22 cellular contexts compared by ENCODE assay signal in the genomic region with DNA sequence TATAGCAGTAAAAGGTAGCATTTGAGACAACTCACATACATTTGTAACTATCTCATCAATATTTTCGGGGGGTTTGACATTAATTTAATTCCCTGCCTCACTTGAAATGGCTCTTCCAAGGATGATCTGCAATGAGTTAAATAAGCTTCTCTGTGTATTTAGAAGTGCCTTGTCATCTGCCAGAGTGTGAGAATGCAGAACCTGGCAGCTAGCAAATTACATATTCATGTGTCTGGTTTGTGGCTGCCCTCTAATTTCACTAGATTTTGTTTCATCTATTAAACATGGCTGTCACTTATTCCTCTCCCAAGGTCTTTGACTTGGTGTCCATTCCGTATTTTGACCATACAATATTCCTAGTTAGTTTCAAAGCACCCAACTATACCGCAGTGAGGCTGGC.
A peak's percentile ranks its signal among the peaks of the same experiment; 100 is the strongest.
DNase-seq lines count a peak whose midpoint lies in the region; ATAC-seq, FAIRE-seq and TF ChIP-seq lines count a peak whose summit lies in the region.
"Had no signal": no experiment of that assay in that cellular context is flagged by ENCODE, and none has a peak within 500 bp of the region (broad histone marks: within the 10 kb centered on the region; RNA-seq: fewer than 3 reads in every experiment).

No MANE protein-coding gene starts in this region.

- BruUV-seq in K562 (replicated peaks; lab: Mats Ljungman, UMichigan): no TSS peak

- H3K4me1 ChIP-seq in K562 (replicated peaks in 1 of 2; ENCODE audit: control insufficient read depth in 2 of 2, insufficient read depth in 2 of 2, low read length in 2 of 2): no peaks in the 10 kb centered on the region

- TF ChIP-seq CTCF in K562 (IDR thresholded peaks at IDR 0.05 in 2 of 3, conservative IDR thresholded peaks at IDR 0.05 in 1 of 3; ENCODE audit: insufficient read depth in 2 of 3, low read depth in 1 of 3, low read length in 3 of 3): no peak
- TF ChIP-seq CTCF in neural cell (IDR thresholded peaks at IDR 0.05; ENCODE audit: poor library complexity, severe bottlenecking): no peak
- no peak for TF ChIP-seq CTCF in activated CD8-positive, alpha-beta T cell treated with anti-CD3 and anti-CD28 coated beads for 36 hours (IDR thresholded peaks at IDR 0.05)

- H3K9me2 ChIP-seq in neural cell (ENCODE audit: insufficient read depth, low read length): no peaks in the 10 kb centered on the region

- TF ChIP-seq EP300 in K562 (IDR thresholded peaks at IDR 0.05; ENCODE audit: low read length) (no peak), neural cell (conservative IDR thresholded peaks at IDR 0.05; ENCODE audit: poor library complexity, severe bottlenecking) (peak; percentile 6)

- H3K9me3 ChIP-seq in K562 (replicated peaks; ENCODE audit: control insufficient read depth, insufficient read depth, low read depth, low read length) (no peaks in the 10 kb centered on the region), neural cell (ENCODE audit: low read length) (no peaks in the 10 kb centered on the region)
- H3K9me3 ChIP-seq: BE2C, SJSA1 had no signal

- no peaks in the 10 kb centered on the region for H3K36me3 Mint-ChIP-seq in activated CD8-positive, alpha-beta T cell treated with anti-CD3 and anti-CD28 coated beads for 36 hours (ENCODE audit: low read depth)

- no peaks in the 10 kb centered on the region for H3K9me3 Mint-ChIP-seq in activated CD8-positive, alpha-beta T cell treated with anti-CD3 and anti-CD28 coated beads for 36 hours
- H3K9me3 Mint-ChIP-seq: T-helper 1 cell treated with Interleukin-12 subunit alpha and Interleukin-12 subunit beta and Interleukin-4 antibody, amounts not matched to agents 30 μg/mL and 1 μg/mL, for 36 hours had no signal

- H3K27ac Mint-ChIP-seq in activated CD8-positive, alpha-beta T cell treated with anti-CD3 and anti-CD28 coated beads for 36 hours: no peak overlapping the region
- H3K27ac Mint-ChIP-seq: T-helper 1 cell treated with Interleukin-12 subunit alpha and Interleukin-12 subunit beta and Interleukin-4 antibody, amounts not matched to agents 30 μg/mL and 1 μg/mL, for 36 hours had no signal

- ATAC-seq in GM19452 (IDR thresholded peaks at IDR 0.05; ENCODE audit: unreplicated experiment) (peak; percentile 6), K562 (no peak), GM18498 (IDR thresholded peaks at IDR 0.05; ENCODE audit: unreplicated experiment) (no peak)
- no peak for ATAC-seq in activated CD8-positive, alpha-beta T cell treated with anti-CD3 and anti-CD28 coated beads for 36 hours
- ATAC-seq: Right ventricle myocardium inferior had no signal

- intact Hi-C loops in K562 (cut with micrococcal nuclease): no loop called here
- intact Hi-C loops in activated CD8-positive, alpha-beta T cell treated with anti-CD3 and anti-CD28 coated beads for 36 hours (cut with micrococcal nuclease): no loop called here

- H3K27me3 Mint-ChIP-seq in activated CD8-positive, alpha-beta T cell treated with anti-CD3 and anti-CD28 coated beads for 36 hours: peaks cover 5% of the 10 kb centered on the region

- no peak for TF ChIP-seq RAD21 in K562 (CRISPR knock-in tag; conservative IDR thresholded peaks at IDR 0.05 in 1 of 2, IDR thresholded peaks at IDR 0.05 in 1 of 2)
- TF ChIP-seq RAD21 in neural cell (conservative IDR thresholded peaks at IDR 0.05): no peak

- H3K9ac ChIP-seq in K562 (ENCODE audit: insufficient read depth in 1 of 2, low read depth in 2 of 2, low read length in 2 of 2) (no peak overlapping the region), neural cell (ENCODE audit: low read length) (peak overlapping the region; percentile 24)

- H3K9me1 ChIP-seq in K562 (ENCODE audit: control insufficient read depth, insufficient read depth, low read length): no peaks in the 10 kb centered on the region

- in situ Hi-C loops in K562 (cut with MboI): no loop called here

- H4K20me1 ChIP-seq in K562 (replicated peaks; ENCODE audit: control insufficient read depth, insufficient read depth, low read length): no peaks in the 10 kb centered on the region
- no peaks in the 10 kb centered on the region for H4K20me1 ChIP-seq in neural cell (ENCODE audit: insufficient read depth)

- POLR2A ChIA-PET in K562 (lab: Yijun Ruan, JAX): no interaction called here
- POLR2A ChIA-PET in activated CD8-positive, alpha-beta T cell treated with anti-CD3 and anti-CD28 coated beads for 36 hours (lab: Charles Lee): no interaction called here

- H3K27ac ChIP-seq in K562 (ENCODE audit: extremely low read depth, low read depth, low read length) (no peak overlapping the region), neural cell (ENCODE audit: low read length) (peak overlapping the region; percentile 65)
- H3K27ac ChIP-seq: SJSA1 had no signal

- H3K4me3 ChIP-seq in K562: no peak overlapping the region
- H3K4me3 ChIP-seq in neural cell (ENCODE audit: low read length): peak overlapping the region; percentile 45
- H3K4me3 ChIP-seq: SJSA1 had no signal

- DNase-seq in NCI-H2227 (lab: John Stamatoyannopoulos, UW; ENCODE audit: unreplicated experiment) (peak; percentile 48), K562 (ENCODE audit: extremely low read depth in 1 of 4, low spot score in 3 of 4) (no peak), HT-29 (ENCODE audit: low spot score) (no peak), NCI-H774 (lab: John Stamatoyannopoulos, UW) (no peak)
- no peak for DNase-seq in activated CD8-positive, alpha-beta T cell treated with anti-CD3 and anti-CD28 coated beads for 36 hours
- DNase-seq: BE2C, DND-41, GOT3, HCEC 1CT, MM.1S, NCI-H1048, NCI-H1417 treated with DMSO at 0.1 percent for 48 hours, NCI-H187, NCI-H510A, NCI-H748 treated with DMSO at 0.1 percent for 48 hours had no signal

- H3K36me3 ChIP-seq in K562 (ENCODE audit: control insufficient read depth, insufficient read depth, low read length) (no peaks in the 10 kb centered on the region), neural cell (ENCODE audit: insufficient read depth, low read length) (no peaks in the 10 kb centered on the region)
- H3K36me3 ChIP-seq: BE2C, SJSA1 had no signal

- CTCF ChIA-PET in K562 (lab: Yijun Ruan, JAX; ENCODE audit: low intra/inter-chr PET ratio): no interaction called here
- CTCF ChIA-PET in activated CD8-positive, alpha-beta T cell treated with anti-CD3 and anti-CD28 coated beads for 36 hours (lab: Charles Lee): no interaction called here

- H3F3A ChIP-seq in neural cell (ENCODE audit: insufficient read depth, low read length, poor library complexity, severe bottlenecking): no peaks in the 10 kb centered on the region

- H2AFZ ChIP-seq in K562 (ENCODE audit: low read depth, low read length): no peak overlapping the region
- no peak overlapping the region for H2AFZ ChIP-seq in neural cell (ENCODE audit: low read depth, low read length)

- no peak for FAIRE-seq in K562 (lab: Jason Lieb, UNC)
- FAIRE-seq: GM12892 had no signal

- H3K27me3 ChIP-seq in K562 (ENCODE audit: control insufficient read depth in 2 of 2, insufficient read depth in 2 of 2, low read length in 2 of 2): no peaks in the 10 kb centered on the region
- H3K27me3 ChIP-seq in neural cell (ENCODE audit: insufficient read depth, low read depth, low read length): no peaks in the 10 kb centered on the region
- H3K27me3 ChIP-seq: BE2C, SJSA1 had no signal

- no peak overlapping the region for H3K4me3 Mint-ChIP-seq in activated CD8-positive, alpha-beta T cell treated with anti-CD3 and anti-CD28 coated beads for 36 hours
- H3K4me3 Mint-ChIP-seq: T-helper 1 cell treated with Interleukin-12 subunit alpha and Interleukin-12 subunit beta and Interleukin-4 antibody, amounts not matched to agents 30 μg/mL and 1 μg/mL, for 36 hours had no signal

- TF ChIP-seq POLR2A in K562 (conservative IDR thresholded peaks at IDR 0.05): no peak

- H3K4me2 ChIP-seq in K562 (ENCODE audit: insufficient read depth, low read length): no peak overlapping the region
- peak overlapping the region; percentile 51 for H3K4me2 ChIP-seq in neural cell (ENCODE audit: low read length)

- no peaks in the 10 kb centered on the region for H3K79me2 ChIP-seq in K562 (ENCODE audit: control insufficient read depth, insufficient read depth, low read length)
- no peaks in the 10 kb centered on the region for H3K79me2 ChIP-seq in neural cell (replicated peaks; ENCODE audit: insufficient read depth, low read length)

- WGBS in K562 (ENCODE audit: insufficient coverage, low coverage, missing lambda C conversion rate): 56% methylated on average over 3 of the region's 3 CpGs

- no peaks in the 10 kb centered on the region for H3K4me1 Mint-ChIP-seq in activated CD8-positive, alpha-beta T cell treated with anti-CD3 and anti-CD28 coated beads for 36 hours (ENCODE audit: low read depth)

TF ChIP-seq in K562, 482 proteins besides CTCF, POLR2A, EP300 and RAD21 (continues in another document):
- TF ChIP-seq, protein P1, sequence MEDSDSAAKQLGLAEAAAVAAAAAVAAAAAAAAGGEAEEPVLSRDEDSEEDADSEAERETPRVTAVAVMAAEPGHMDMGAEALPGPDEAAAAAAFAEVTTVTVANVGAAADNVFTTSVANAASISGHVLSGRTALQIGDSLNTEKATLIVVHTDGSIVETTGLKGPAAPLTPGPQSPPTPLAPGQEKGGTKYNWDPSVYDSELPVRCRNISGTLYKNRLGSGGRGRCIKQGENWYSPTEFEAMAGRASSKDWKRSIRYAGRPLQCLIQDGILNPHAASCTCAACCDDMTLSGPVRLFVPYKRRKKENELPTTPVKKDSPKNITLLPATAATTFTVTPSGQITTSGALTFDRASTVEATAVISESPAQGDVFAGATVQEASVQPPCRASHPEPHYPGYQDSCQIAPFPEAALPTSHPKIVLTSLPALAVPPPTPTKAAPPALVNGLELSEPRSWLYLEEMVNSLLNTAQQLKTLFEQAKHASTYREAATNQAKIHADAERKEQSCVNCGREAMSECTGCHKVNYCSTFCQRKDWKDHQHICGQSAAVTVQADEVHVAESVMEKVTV (CRISPR knock-in tag; IDR thresholded peaks at IDR 0.05): no peak
- TF ChIP-seq KAT7 (CRISPR knock-in tag; IDR thresholded peaks at IDR 0.05; ENCODE audit: borderline replicate concordance) (no peak), RBBP5 (IDR thresholded peaks at IDR 0.05; ENCODE audit: borderline replicate concordance, insufficient read depth, low read length, poor library complexity, severe bottlenecking) (no peak)

TF ChIP-seq in neural cell, 6 proteins besides CTCF, POLR2A, EP300 and RAD21 (continues in another document):
- peak; percentile 9 for TF ChIP-seq POLR2AphosphoS5 (IDR thresholded peaks at IDR 0.05)
